ENCODE assay signal across 1 cellular context in genomic region chr14:22978873-22979671, GRCh38.
TF ChIP-seq lines count a peak whose summit lies in the region.

No MANE protein-coding gene starts in this region.

TF ChIP-seq in HepG2, 621 proteins besides CTCF, POLR2A, EP300 and RAD21 (continued from another document and continues in another):
- TF ChIP-seq ATF7 (IDR thresholded peaks at IDR 0.05) (no peak), ATF7 (CRISPR knock-in tag; IDR thresholded peaks at IDR 0.05) (peak; percentile 73; the same call in 1 of the 2 replicates), HMGXB3 (CRISPR knock-in tag; IDR thresholded peaks at IDR 0.05; ENCODE audit: borderline replicate concordance) (peak; percentile 58; the same call in 1 of the 2 replicates), ZBTB37 (CRISPR knock-in tag; IDR thresholded peaks at IDR 0.05) (no peak), HNRNPUL1 (IDR thresholded peaks at IDR 0.05; ENCODE audit: low read depth, low read length) (no peak), ZNF550 (CRISPR knock-in tag; IDR thresholded peaks at IDR 0.05; ENCODE audit: borderline replicate concordance) (no peak), TEF (CRISPR knock-in tag; IDR thresholded peaks at IDR 0.05) (no peak), AHDC1 (CRISPR knock-in tag; IDR thresholded peaks at IDR 0.05; ENCODE audit: borderline replicate concordance) (no peak), ZNF430 (CRISPR knock-in tag; IDR thresholded peaks at IDR 0.05) (no peak), TCF12 (IDR thresholded peaks at IDR 0.05) (no peak), TCF12 (CRISPR knock-in tag; IDR thresholded peaks at IDR 0.05) (no peak), U2AF1 (optimal IDR thresholded peaks at IDR 0.05; ENCODE audit: low read depth, low read length) (no peak), ZNF333 (CRISPR knock-in tag; IDR thresholded peaks at IDR 0.05; ENCODE audit: borderline replicate concordance) (no peak), RERE (CRISPR knock-in tag; IDR thresholded peaks at IDR 0.05; ENCODE audit: low read depth) (no peak), ZNF512B (CRISPR knock-in tag; IDR thresholded peaks at IDR 0.05; ENCODE audit: borderline replicate concordance) (peak; percentile 81; the same call in 1 of the 2 replicates), NFAT5 (CRISPR knock-in tag; IDR thresholded peaks at IDR 0.05) (no peak), AGO2 (optimal IDR thresholded peaks at IDR 0.05; ENCODE audit: low read depth, low read length) (peak; percentile 96), ZNF784 (CRISPR knock-in tag; IDR thresholded peaks at IDR 0.05; ENCODE audit: borderline replicate concordance) (no peak), FOXO1 (CRISPR knock-in tag; IDR thresholded peaks at IDR 0.05) (peak; percentile 77)
